9 cellular contexts compared by ENCODE assay signal in genomic region chr6:127855542-127856159, GRCh38. TPM values are rescaled to one million over a fixed set of nuclear protein-coding genes. Genes with fewer than 3 reads are reported as not detected.
DNase-seq lines count a peak whose midpoint lies in the region; ATAC-seq and TF ChIP-seq lines count a peak whose summit lies in the region.
"Had no signal": no experiment of that assay in that cellular context is flagged by ENCODE, and none has a peak within 500 bp of the region (broad histone marks: within the 10 kb centered on the region; RNA-seq: fewer than 3 reads in every experiment).

No MANE protein-coding gene starts in this region.

- DNase-seq in Daoy (ENCODE audit: low read depth), result peak; percentile 9
- DNase-seq in activated effector memory CD4-positive, alpha-beta T cell treated with Interleukin-2 at 50 U/mL for 16 hours, result peak; percentile 5
- DNase-seq in hippocampal formation (lab: John Stamatoyannopoulos, UW), result peak; percentile 17 to 79
- DNase-seq in stimulated activated CD8-positive, alpha-beta memory T cell treated with anti-CD3 and anti-CD28 coated beads, Interleukin-4, amount 100 ng/mL, for 48 hours, result peak; percentile 49
- no peak for DNase-seq in mesenteric fat pad (ENCODE audit: low spot score)
- no peak for DNase-seq in retina

- peak; percentile 27 for TF ChIP-seq RAD21 in Ishikawa (IDR thresholded peaks at IDR 0.05; ENCODE audit: low read depth)

- ATAC-seq in GM21360 (IDR thresholded peaks at IDR 0.05; ENCODE audit: unreplicated experiment), result no peak
- ATAC-seq: mucosa of descending colon had no signal

- TF ChIP-seq EP300 in Ishikawa (IDR thresholded peaks at IDR 0.05; ENCODE audit: borderline replicate concordance), result no peak

TF ChIP-seq in Ishikawa, 13 proteins besides CTCF, POLR2A, EP300 and RAD21:
- TF ChIP-seq TEAD4 (IDR thresholded peaks at IDR 0.05), result no peak
- TF ChIP-seq CREB1 (IDR thresholded peaks at IDR 0.05; ENCODE audit: low read depth), result no peak
- TF ChIP-seq NFIC (IDR thresholded peaks at IDR 0.05), result no peak

RNA-seq across cellular contexts. Expression of gene THEMIS, which starts 45.2 kb away (rescaled TPM):
- total RNA-seq in Daoy (2014; rRNA removed; shearing (Covaris generic)), result not detected in 2 replicates
- total RNA-seq in mesenteric fat pad, result 0.45 TPM

Comparison
In these comparisons a context has a peak if more than half of its experiments do, and no peak if none do; other contexts are left out.
1. DNase-seq: peak in Daoy (single experiment), activated effector memory CD4-positive, alpha-beta T cell treated with Interleukin-2 at 50 U/mL for 16 hours (single experiment), hippocampal formation (2 of 2) and stimulated activated CD8-positive, alpha-beta memory T cell treated with anti-CD3 and anti-CD28 coated beads, Interleukin-4, amount 100 ng/mL, for 48 hours (single experiment); none in mesenteric fat pad (single experiment) and retina (single experiment).